8 cellular contexts compared by ENCODE assay signal in genomic region chr2:98729652-98730051, GRCh38. TPM values are rescaled to one million over a fixed set of nuclear protein-coding genes. Genes with fewer than 3 reads are reported as not detected.
DNase-seq lines count a peak whose midpoint lies in the region; ATAC-seq and TF ChIP-seq lines count a peak whose summit lies in the region.

No MANE protein-coding gene starts in this region.

- H3K4me2 ChIP-seq in mammary epithelial cell (ENCODE audit: insufficient read depth, low read depth, low read length) = peak overlapping the region; percentile 95

- peak overlapping the region in 2 of 6 donors; percentile 36 to 51 for H3K27ac Mint-ChIP-seq in naive B cell

- H3K4me1 Mint-ChIP-seq in naive B cell = peaks cover 20 to 44% (median 44%) of the 10 kb centered on the region in 3 donors

- no peaks in the 10 kb centered on the region for H3K36me3 ChIP-seq in right atrium auricular region
- H3K36me3 ChIP-seq in mammary epithelial cell (ENCODE audit: insufficient read depth, low read length) = no peaks in the 10 kb centered on the region

- dilution Hi-C loops in mammary epithelial cell (cut with HindIII; ENCODE audit: low sequenced_read_pairs) = no loop called here

- intact Hi-C loops in left ventricle myocardium superior (cut with micrococcal nuclease) (loop anchor here (10.0 kb wide), 1 partner anchor 105 kb away; no protein-coding TSS in a partner anchor), mammary epithelial cell (cut with micrococcal nuclease) (loop anchor here (1.0 to 10.0 kb wide), 5 partner anchors 65 to 337 kb away; no protein-coding TSS in a partner anchor)

- peaks cover 0 to 50% of the 10 kb centered on the region in 2 donors for H3K4me1 ChIP-seq in right atrium auricular region
- H3K4me1 ChIP-seq in mammary epithelial cell (ENCODE audit: insufficient read depth, low read length) = peaks cover 14% of the 10 kb centered on the region

- 67% methylated on average over 10 of the region's 10 CpGs for WGBS in mammary epithelial cell (ENCODE audit: low coverage, missing lambda C conversion rate)

- H4K20me1 ChIP-seq in mammary epithelial cell (ENCODE audit: insufficient read depth, low read length) = no peaks in the 10 kb centered on the region

- no peaks in the 10 kb centered on the region for H3K27me3 Mint-ChIP-seq in naive B cell

- no peaks in the 10 kb centered on the region for H3K36me3 Mint-ChIP-seq in naive B cell

- in situ Hi-C loops in mammary epithelial cell (cut with MboI; ENCODE audit: low sequenced_read_pairs in 2 of 2) = no loop called here
- in situ Hi-C loops in ACHN (cut with HindIII; ENCODE audit: low pct_ligation_motif_present, low pct_unique_long_range_greater_than_20kb, low sequenced_read_pairs) = no loop called here

- no peak for DNase-seq in right atrium auricular region (ENCODE audit: low spot score)
- no peak for DNase-seq in left ventricle myocardium superior
- no peak for DNase-seq in mammary epithelial cell
- DNase-seq in naive B cell = no peak
- DNase-seq in HT-29 (ENCODE audit: low spot score) = no peak
- no peak for DNase-seq in D341Med (ENCODE audit: low spot score)
- no peak for DNase-seq in ACHN
- DNase-seq in COR-L47 (lab: John Stamatoyannopoulos, UW) = no peak

- H3K27me3 ChIP-seq in right atrium auricular region (no peaks in the 10 kb centered on the region), mammary epithelial cell (ENCODE audit: insufficient read depth, low read length) (no peaks in the 10 kb centered on the region)

- CTCF ChIA-PET in mammary epithelial cell (lab: Charles Lee; ENCODE audit: low non-redundant PET) = interaction anchor here (1.1 kb wide), 1 partner anchor 80 kb away, joined by 6 read pairs; no protein-coding TSS in a partner anchor

- ATAC-seq in left ventricle myocardium superior = no peak
- ATAC-seq in naive B cell (ENCODE audit: low read depth in 2 of 2) = no peak

- H3K79me2 ChIP-seq in mammary epithelial cell (ENCODE audit: insufficient read depth, low read length) = no peaks in the 10 kb centered on the region

- peak overlapping the region; percentile 84 to 88 for H3K27ac ChIP-seq in right atrium auricular region
- H3K27ac ChIP-seq in mammary epithelial cell (ENCODE audit: insufficient read depth, low read depth, low read length) = no peak overlapping the region

- H3K9ac ChIP-seq in mammary epithelial cell (ENCODE audit: insufficient read depth, low read length) = no peak overlapping the region

- H3K9me3 Mint-ChIP-seq in naive B cell = no peaks in the 10 kb centered on the region

- H3K9me3 ChIP-seq in right atrium auricular region (no peaks in the 10 kb centered on the region), mammary epithelial cell (replicated peaks; ENCODE audit: insufficient read depth, low read length) (no peaks in the 10 kb centered on the region)

- H3K4me3 Mint-ChIP-seq in naive B cell = peak overlapping the region; percentile 62 to 89 (median 83)

- H2AFZ ChIP-seq in mammary epithelial cell (ENCODE audit: low read depth, low read length) = no peak overlapping the region

- no TSS peak for BruUV-seq in mammary epithelial cell (replicated peaks; lab: Mats Ljungman, UMichigan)

- no peak for TF ChIP-seq CTCF in right atrium auricular region (IDR thresholded peaks at IDR 0.05)
- TF ChIP-seq CTCF in mammary epithelial cell (conservative IDR thresholded peaks at IDR 0.05 in 1 of 2, IDR thresholded peaks at IDR 0.05 in 1 of 2; ENCODE audit: extremely low read depth in 1 of 2, insufficient read depth in 1 of 2, low read depth in 1 of 2, low read length in 2 of 2) = no peak

- peak overlapping the region; percentile 83 to 87 for H3K4me3 ChIP-seq in right atrium auricular region
- peak overlapping the region in 1 of 3 experiments; percentile 72 for H3K4me3 ChIP-seq in mammary epithelial cell (replicated peaks in 1 of 3; ENCODE audit: insufficient read depth in 1 of 3, low read depth in 2 of 3, low read length in 3 of 3)

RNA-seq across cellular contexts. Expression of gene MGAT4A, which starts 1.3 kb away (rescaled TPM):
- total RNA-seq in right atrium auricular region (10 to 100 TPM; 13.2 to 37.4 TPM), left ventricle myocardium superior (18.8 TPM), mammary epithelial cell (1 to 10 TPM; 2.0 to 4.3 TPM)
- polyA plus RNA-seq in mammary epithelial cell (0.79 TPM), naive B cell (ENCODE audit: low read depth in 6 of 6) (10 to 100 TPM; 13.7 to 47.2 (median 21.6) TPM)
- 2.3 TPM for polyA minus RNA-seq in mammary epithelial cell
- 0.91 and 3.1 TPM in 2 replicates for total RNA-seq in HT-29 (2014; rRNA removed; shearing (Covaris generic))
